Comparison of ENCODE assay signal across 16 cellular contexts in genomic region chr1:154263465-154264332, GRCh38. TPM values are rescaled to one million over a fixed set of nuclear protein-coding genes. Genes with fewer than 3 reads are reported as not detected.
DNase-seq lines count a peak whose midpoint lies in the region; ATAC-seq and TF ChIP-seq lines count a peak whose summit lies in the region.
"Had no signal": no experiment of that assay in that cellular context is flagged by ENCODE, and none has a peak within 500 bp of the region (broad histone marks: within the 10 kb centered on the region; RNA-seq: fewer than 3 reads in every experiment).

No MANE protein-coding gene starts in this region.

- TF ChIP-seq POLR2A in vagina (IDR thresholded peaks at IDR 0.05): no peak

- H4K5ac ChIP-seq in mesendoderm (ENCODE audit: low read length): no peak overlapping the region

- CTCF ChIA-PET in CD4-positive, alpha-beta memory T cell (lab: Charles Lee; ENCODE audit: partially characterized antibody): interaction anchor here (0.9 to 2.5 kb wide), 6 partner anchors 8 to 90 kb away, joined by 3 to 12 read pairs (median 6); no protein-coding TSS in a partner anchor
- CTCF ChIA-PET in HEK293 (lab: Yijun Ruan, JAX): interaction anchor here (0.7 to 1.4 kb wide), 4 partner anchors 9 to 95 kb away, joined by 3 to 5 read pairs (median 3); no protein-coding TSS in a partner anchor

- no peak overlapping the region for H2AK5ac ChIP-seq in mesendoderm (ENCODE audit: low read length)

- H3K4ac ChIP-seq in mesendoderm (ENCODE audit: low read depth, low read length): no peak overlapping the region

- H3K4me1 ChIP-seq in CD4-positive, alpha-beta memory T cell (ENCODE audit: insufficient read depth, low read length): peaks cover 30% of the 10 kb centered on the region
- H3K4me1 ChIP-seq in HEK293 (ENCODE audit: control insufficient read depth, insufficient read depth, low read length) (no peaks in the 10 kb centered on the region), mesendoderm (ENCODE audit: control insufficient read depth, low read depth, low read length) (no peaks in the 10 kb centered on the region), vagina (no peaks in the 10 kb centered on the region)

- H3K9me3 ChIP-seq in CD4-positive, alpha-beta memory T cell (ENCODE audit: control insufficient read depth in 1 of 2, low read length in 2 of 2): no peaks in the 10 kb centered on the region
- H3K9me3 ChIP-seq in HEK293 (ENCODE audit: control insufficient read depth, insufficient read depth, low read depth, low read length): no peaks in the 10 kb centered on the region
- no peaks in the 10 kb centered on the region for H3K9me3 ChIP-seq in vagina
- H3K9me3 ChIP-seq: heart right ventricle had no signal

- no peak overlapping the region for H3K4me3 Mint-ChIP-seq in CD4-positive, alpha-beta memory T cell
- H3K4me3 Mint-ChIP-seq in activated naive CD8-positive, alpha-beta T cell treated with anti-CD3 and anti-CD28 coated beads, Interleukin-2, amount 10 ng/mL, durations not matched to agents 7 days and 5 days: no peak overlapping the region
- H3K4me3 Mint-ChIP-seq: central memory CD8-positive, alpha-beta T cell; neural crest cell had no signal

- POLR2A ChIA-PET in CD4-positive, alpha-beta memory T cell (lab: Charles Lee; ENCODE audit: partially characterized antibody): interaction anchor here (0.7 to 1.0 kb wide), 3 partner anchors 69 to 88 kb away, joined by 3 read pairs; no protein-coding TSS in a partner anchor
- POLR2A ChIA-PET in HEK293 (lab: Yijun Ruan, JAX): interaction anchor here (0.5 to 0.6 kb wide), 2 partner anchors 46 to 345 kb away, joined by 3 to 6 read pairs; no protein-coding TSS in a partner anchor
- POLR2A ChIA-PET in activated naive CD8-positive, alpha-beta T cell treated with anti-CD3 and anti-CD28 coated beads, Interleukin-2, amount 10 ng/mL, durations not matched to agents 7 days and 5 days (lab: Charles Lee): interaction anchor here (0.5 to 0.7 kb wide), 2 partner anchors 12 to 64 kb away, joined by 3 read pairs; no protein-coding TSS in a partner anchor

- no CpG with 5 or more reads among the region's 6 CpGs for WGBS in mesendoderm (ENCODE audit: extremely low coverage, insufficient coverage, low lambda C conversion rate)

- H3K9me3 Mint-ChIP-seq in CD4-positive, alpha-beta memory T cell: no peaks in the 10 kb centered on the region
- H3K9me3 Mint-ChIP-seq in activated naive CD8-positive, alpha-beta T cell treated with anti-CD3 and anti-CD28 coated beads, Interleukin-2, amount 10 ng/mL, durations not matched to agents 7 days and 5 days: no peaks in the 10 kb centered on the region
- H3K9me3 Mint-ChIP-seq: central memory CD8-positive, alpha-beta T cell; neural crest cell had no signal

- DNase-seq in CD4-positive, alpha-beta memory T cell: no peak
- no peak for DNase-seq in activated naive CD8-positive, alpha-beta T cell treated with anti-CD3 and anti-CD28 coated beads, Interleukin-2, amount 10 ng/mL, durations not matched to agents 7 days and 5 days
- DNase-seq in mesendoderm (peak; percentile 80), caudate nucleus (lab: John Stamatoyannopoulos, UW) (no peak), vagina (ENCODE audit: extremely low spot score in 2 of 2) (no peak), NOMO-1 treated with DMSO at 0.1 percent for 48 hours (lab: John Stamatoyannopoulos, UW; ENCODE audit: unreplicated experiment) (no peak), HCEC 1CT (no peak)
- DNase-seq: heart right ventricle, Kasumi-1, NCI-H1930, NCI-H774, SHP77 had no signal

- peaks cover 11% of the 10 kb centered on the region for H3K79me1 ChIP-seq in mesendoderm (ENCODE audit: low read length)

- no peak overlapping the region for H3K4me3 ChIP-seq in CD4-positive, alpha-beta memory T cell (ENCODE audit: low read length in 2 of 2)
- no peak overlapping the region for H3K4me3 ChIP-seq in HEK293 (ENCODE audit: low read depth, low read length)
- no peak overlapping the region for H3K4me3 ChIP-seq in mesendoderm (ENCODE audit: low read length)
- H3K4me3 ChIP-seq in vagina: no peak overlapping the region
- H3K4me3 ChIP-seq: heart right ventricle had no signal

- ATAC-seq in activated naive CD8-positive, alpha-beta T cell treated with anti-CD3 and anti-CD28 coated beads, Interleukin-2, amount 10 ng/mL, durations not matched to agents 7 days and 5 days (ENCODE audit: low read depth): no peak
- ATAC-seq: esophagus mucosa had no signal

- H3K4me1 Mint-ChIP-seq in CD4-positive, alpha-beta memory T cell: peaks cover 25 to 40% (median 34%) of the 10 kb centered on the region in 4 donors
- H3K4me1 Mint-ChIP-seq in activated naive CD8-positive, alpha-beta T cell treated with anti-CD3 and anti-CD28 coated beads, Interleukin-2, amount 10 ng/mL, durations not matched to agents 7 days and 5 days: peaks cover 31% of the 10 kb centered on the region
- H3K4me1 Mint-ChIP-seq: central memory CD8-positive, alpha-beta T cell; neural crest cell had no signal

- no peaks in the 10 kb centered on the region for H3K27me3 ChIP-seq in CD4-positive, alpha-beta memory T cell (ENCODE audit: insufficient read depth, low read length)
- H3K27me3 ChIP-seq in mesendoderm (ENCODE audit: insufficient read depth, low read length, poor library complexity) (no peaks in the 10 kb centered on the region), vagina (no peaks in the 10 kb centered on the region)
- H3K27me3 ChIP-seq: heart right ventricle had no signal

- H2BK5ac ChIP-seq in mesendoderm (ENCODE audit: low read length): no peak overlapping the region

- peaks cover 28 to 59% of the 10 kb centered on the region in 2 donors for H3K36me3 Mint-ChIP-seq in CD4-positive, alpha-beta memory T cell
- peaks cover 30% of the 10 kb centered on the region for H3K36me3 Mint-ChIP-seq in activated naive CD8-positive, alpha-beta T cell treated with anti-CD3 and anti-CD28 coated beads, Interleukin-2, amount 10 ng/mL, durations not matched to agents 7 days and 5 days

- intact Hi-C loops in CD4-positive, alpha-beta memory T cell (cut with micrococcal nuclease): no loop called here
- intact Hi-C loops in vagina (cut with DNase I): no loop called here

- no peak overlapping the region for H2BK120ac ChIP-seq in mesendoderm (ENCODE audit: low read depth, low read length)

- no peak overlapping the region for H3K18ac ChIP-seq in mesendoderm (ENCODE audit: low read length)

- no peaks in the 10 kb centered on the region for H3K79me2 ChIP-seq in mesendoderm (ENCODE audit: control insufficient read depth, insufficient read depth, low read length)

- TF ChIP-seq CTCF in HEK293 (tag by site-specific recombination; IDR thresholded peaks at IDR 0.05) (no peak), vagina (IDR thresholded peaks at IDR 0.05) (no peak)

- no peak overlapping the region for H4K8ac ChIP-seq in mesendoderm (ENCODE audit: low read depth, low read length)

- H3K56ac ChIP-seq in mesendoderm (ENCODE audit: low read length): no peak overlapping the region

- H3K27ac ChIP-seq in CD4-positive, alpha-beta memory T cell (ENCODE audit: low read depth, low read length): no peak overlapping the region
- H3K27ac ChIP-seq in HEK293 (ENCODE audit: extremely low read depth, low read depth, low read length) (no peak overlapping the region), mesendoderm (ENCODE audit: low read depth, low read length) (no peak overlapping the region), caudate nucleus (ENCODE audit: low read depth, low read length) (no peak overlapping the region), vagina (no peak overlapping the region)

- H2BK15ac ChIP-seq in mesendoderm (replicated peaks; ENCODE audit: low read depth): no peak overlapping the region

- H3K27ac Mint-ChIP-seq in CD4-positive, alpha-beta memory T cell: peak overlapping the region; percentile 59 to 91 (median 87)
- H3K27ac Mint-ChIP-seq in activated naive CD8-positive, alpha-beta T cell treated with anti-CD3 and anti-CD28 coated beads, Interleukin-2, amount 10 ng/mL, durations not matched to agents 7 days and 5 days: peak overlapping the region; percentile 49

- H3K9ac ChIP-seq in mesendoderm (ENCODE audit: low read length): no peak overlapping the region

- H3K27me3 Mint-ChIP-seq in CD4-positive, alpha-beta memory T cell: no peaks in the 10 kb centered on the region
- no peaks in the 10 kb centered on the region for H3K27me3 Mint-ChIP-seq in activated naive CD8-positive, alpha-beta T cell treated with anti-CD3 and anti-CD28 coated beads, Interleukin-2, amount 10 ng/mL, durations not matched to agents 7 days and 5 days
- H3K27me3 Mint-ChIP-seq: central memory CD8-positive, alpha-beta T cell had no signal

- no peak overlapping the region for H3K23ac ChIP-seq in mesendoderm (ENCODE audit: low read length)

- H3K36me3 ChIP-seq in CD4-positive, alpha-beta memory T cell (ENCODE audit: insufficient read depth, low read length): peaks cover 58% of the 10 kb centered on the region
- H3K36me3 ChIP-seq in HEK293 (ENCODE audit: control insufficient read depth in 2 of 2, insufficient read depth in 1 of 2, low read length in 2 of 2) (peaks cover 45 to 93% of the 10 kb centered on the region in 2 experiments), mesendoderm (ENCODE audit: control insufficient read depth, insufficient read depth, low read length) (peaks cover 20% of the 10 kb centered on the region), vagina (peaks cover 3 to 71% of the 10 kb centered on the region in 2 donors)

- H3K4me2 ChIP-seq in mesendoderm (ENCODE audit: low read length): no peak overlapping the region

RNA-seq across cellular contexts. Expression of gene HAX1, which starts 8.7 kb away (rescaled TPM):
- total RNA-seq in CD4-positive, alpha-beta memory T cell: 100 to 1,000 TPM; 110 to 121 TPM
- 100 to 1,000 TPM; 167 to 259 TPM for polyA plus RNA-seq in CD4-positive, alpha-beta memory T cell
- 100 to 1,000 TPM in 1 of 2 experiments, 10 to 100 TPM in 1; 99.7 to 102 TPM for total RNA-seq in activated naive CD8-positive, alpha-beta T cell treated with anti-CD3 and anti-CD28 coated beads, Interleukin-2, amount 10 ng/mL, durations not matched to agents 7 days and 5 days
- 85.9 TPM for polyA plus RNA-seq in mesendoderm (2013, experiment 1 of 2)
- 88.5 TPM for polyA plus RNA-seq in mesendoderm (2013, experiment 2 of 2)
- total RNA-seq in vagina: 80.3 TPM

RNA-seq across cellular contexts. Expression of gene UBAP2L, which starts 42.9 kb away (rescaled TPM):
- total RNA-seq in CD4-positive, alpha-beta memory T cell: 100 to 1,000 TPM; 180 to 189 TPM
- 10 to 100 TPM; 33.5 to 74.5 TPM for polyA plus RNA-seq in CD4-positive, alpha-beta memory T cell
- 100 to 1,000 TPM; 192 to 195 TPM for total RNA-seq in activated naive CD8-positive, alpha-beta T cell treated with anti-CD3 and anti-CD28 coated beads, Interleukin-2, amount 10 ng/mL, durations not matched to agents 7 days and 5 days
- 220 TPM for polyA plus RNA-seq in mesendoderm (2013, experiment 1 of 2)
- 216 TPM for polyA plus RNA-seq in mesendoderm (2013, experiment 2 of 2)
- total RNA-seq in vagina: 75.9 TPM

RNA-seq across cellular contexts. Expression of gene AQP10, which starts 57.2 kb away (rescaled TPM):
- not detected for total RNA-seq in CD4-positive, alpha-beta memory T cell
- not detected for polyA plus RNA-seq in CD4-positive, alpha-beta memory T cell
- not detected for total RNA-seq in activated naive CD8-positive, alpha-beta T cell treated with anti-CD3 and anti-CD28 coated beads, Interleukin-2, amount 10 ng/mL, durations not matched to agents 7 days and 5 days
- not detected for polyA plus RNA-seq in mesendoderm (2013, experiment 1 of 2)
- not detected for polyA plus RNA-seq in mesendoderm (2013, experiment 2 of 2)
- total RNA-seq in vagina: not detected
- total RNA-seq: esophagus mucosa, neural crest cell had no signal

RNA-seq across cellular contexts. Expression of gene CFAP141, which starts 57.6 kb away (rescaled TPM):
- total RNA-seq in CD4-positive, alpha-beta memory T cell: not detected
- not detected for polyA plus RNA-seq in CD4-positive, alpha-beta memory T cell
- not detected for total RNA-seq in activated naive CD8-positive, alpha-beta T cell treated with anti-CD3 and anti-CD28 coated beads, Interleukin-2, amount 10 ng/mL, durations not matched to agents 7 days and 5 days
- not detected for polyA plus RNA-seq in mesendoderm (2013, experiment 1 of 2)
- not detected for polyA plus RNA-seq in mesendoderm (2013, experiment 2 of 2)
- total RNA-seq in vagina: not detected
- total RNA-seq: esophagus mucosa, neural crest cell had no signal
